ENCODE assay signal across 8 cellular contexts in genomic region chr2:37231251-37232130, GRCh38. TPM values are rescaled to one million over a fixed set of nuclear protein-coding genes. Genes with fewer than 3 reads are reported as not detected.
A peak's percentile ranks its signal among the peaks of the same experiment; 100 is the strongest.
DNase-seq lines count a peak whose midpoint lies in the region; ATAC-seq, FAIRE-seq and TF ChIP-seq lines count a peak whose summit lies in the region.

TSS of gene CEBPZ (minus strand) at chr2:37231596. CDS start at chr2:37231567, 29 bp downstream.
TSS of gene NDUFAF7 (plus strand) at chr2:37231658. CDS start at chr2:37231706, 48 bp downstream.

- peak within 1 kb of the TSS; percentile 98 for H3K9ac ChIP-seq in NT2/D1 (ENCODE audit: insufficient read length, low read depth)

- in situ Hi-C loops in Caki2 (cut with HindIII; ENCODE audit: low pct_unique_long_range_greater_than_20kb, low sequenced_read_pairs): no loop called here

- FAIRE-seq in HTR-8/SVneo (lab: Jason Lieb, UNC): peak; percentile 93

- DNase-seq in Caki2 (ENCODE audit: low read depth): peak; percentile 83
- peak; percentile 97 for DNase-seq in HTR-8/SVneo (ENCODE audit: insufficient read length, low spot score)
- DNase-seq in NT2/D1 (ENCODE audit: low read depth, low spot score): peak; percentile 80
- peak; percentile 79 for DNase-seq in activated CD8-positive, alpha-beta memory T cell treated with anti-CD3 and anti-CD28 coated beads, Interleukin-2, amount 50 U/mL, for 24 hours (ENCODE audit: extremely low read depth)
- peak; percentile 98 for DNase-seq in epithelial cell of esophagus (ENCODE audit: low read depth)
- peak; percentile 86 for DNase-seq in middle frontal gyrus (ENCODE audit: extremely low spot score, low spot score)
- DNase-seq in stimulated activated CD8-positive, alpha-beta memory T cell treated with anti-CD3 and anti-CD28 coated beads, Interleukin-2, amount 100 ng/mL, for 48 hours (ENCODE audit: low read depth in 2 of 2): peak; percentile 80 to 87

- ATAC-seq in GM21381 (IDR thresholded peaks at IDR 0.05; ENCODE audit: unreplicated experiment): peak; percentile 95

- H3K4me3 ChIP-seq in NT2/D1 (ENCODE audit: insufficient read length, low read depth) (peak within 1 kb of the TSS; percentile 94), epithelial cell of esophagus (ENCODE audit: low read length) (peak within 1 kb of the TSS; percentile 99)

- no peaks in the 10 kb centered on the region for H3K9me3 ChIP-seq in NT2/D1 (ENCODE audit: insufficient read depth, low read length)

- H3K4me1 ChIP-seq in NT2/D1 (ENCODE audit: insufficient read depth, insufficient read length): no peaks in the 10 kb centered on the region

- no peak for TF ChIP-seq CTCF in epithelial cell of esophagus (IDR thresholded peaks at IDR 0.05; ENCODE audit: insufficient read depth, low read depth, low read length, missing control alignments)

- no peaks in the 10 kb centered on the region for H3K27me3 ChIP-seq in NT2/D1 (ENCODE audit: insufficient read depth, insufficient read length)

- H3K36me3 ChIP-seq in NT2/D1 (ENCODE audit: insufficient read depth, insufficient read length, low read length): peaks cover 51% of the 10 kb centered on the region

RNA-seq across cellular contexts. Expression of gene CEBPZ, which starts in this region (rescaled TPM):
- total RNA-seq in Caki2 (2014; rRNA removed; shearing (Covaris generic); ENCODE audit: low replicate concordance): 23.7 and 31.9 TPM in 2 replicates

RNA-seq across cellular contexts. Expression of gene NDUFAF7, which starts in this region (rescaled TPM):
- 17.1 and 19.2 TPM in 2 replicates for total RNA-seq in Caki2 (2014; rRNA removed; shearing (Covaris generic); ENCODE audit: low replicate concordance)

Comparison
In these comparisons a context has a peak if more than half of its experiments do, and no peak if none do; other contexts are left out.
1. Peak in every context shown above with its lines: DNase-seq, ATAC-seq and H3K4me3 ChIP-seq.